8 cellular contexts compared by ENCODE assay signal in the genomic region with DNA sequence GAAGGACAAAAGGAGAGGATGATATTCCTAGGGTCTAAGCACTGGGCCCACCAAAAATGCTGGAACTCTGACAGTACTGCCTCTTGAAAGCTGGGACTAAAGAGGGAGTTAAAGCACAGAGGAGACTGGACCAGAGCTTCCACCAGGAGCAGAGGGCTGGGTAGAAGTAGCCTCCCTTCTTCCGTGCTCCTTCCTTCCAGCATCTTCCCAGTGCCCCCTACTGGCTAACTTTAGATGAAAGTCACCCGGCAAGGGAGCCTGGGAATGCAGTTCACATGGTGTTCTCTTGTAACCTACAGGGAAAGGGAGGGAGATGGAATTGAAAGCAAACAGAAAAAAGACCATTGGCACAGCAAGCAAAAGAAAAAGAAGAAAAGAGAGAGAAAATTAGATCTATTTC.
DNase-seq lines count a peak whose midpoint lies in the region; ATAC-seq and TF ChIP-seq lines count a peak whose summit lies in the region.

No MANE protein-coding gene starts in this region.

- intact Hi-C loops in left lung (cut with DNase I), result no loop called here

- H3K36me3 ChIP-seq in left lung, result no peaks in the 10 kb centered on the region

- H3K4me1 ChIP-seq in left lung, result peaks cover 0 to 5% of the 10 kb centered on the region in 2 donors

- no peaks in the 10 kb centered on the region for H3K27me3 ChIP-seq in left lung

- peak; percentile 3 to 56 for DNase-seq in NCI-H526 (lab: John Stamatoyannopoulos, UW)
- no peak for DNase-seq in NCI-H526 treated with DMSO at 0.1 percent for 48 hours (lab: John Stamatoyannopoulos, UW)
- DNase-seq in H4 (ENCODE audit: low spot score), result peak; percentile 86
- peak; percentile 20 for DNase-seq in NCI-H1105 (lab: John Stamatoyannopoulos, UW)
- DNase-seq in cardiac fibroblast (ENCODE audit: low read depth in 2 of 2), result peak; percentile 88 to 94
- peak in 1 of 2 donors; percentile 32 for DNase-seq in left lung
- DNase-seq in DMS114 treated with DMSO at 0.1 percent for 48 hours (lab: John Stamatoyannopoulos, UW; ENCODE audit: unreplicated experiment), result no peak

- no peak overlapping the region for H3K27ac ChIP-seq in left lung

- TF ChIP-seq CTCF in cardiac fibroblast (IDR thresholded peaks at IDR 0.05; ENCODE audit: low read depth, low read length) (peak; percentile 89), left lung (IDR thresholded peaks at IDR 0.05) (peak; percentile 37 to 65)

- H3K4me3 ChIP-seq in cardiac fibroblast (replicated peaks in 1 of 2; ENCODE audit: low read depth in 2 of 2, low read length in 2 of 2) (no peak overlapping the region), left lung (no peak overlapping the region)

- peak; percentile 86 for ATAC-seq in left lung
- no peak for ATAC-seq in GM18870 (IDR thresholded peaks at IDR 0.05; ENCODE audit: unreplicated experiment)

- no peaks in the 10 kb centered on the region for H3K9me3 ChIP-seq in left lung

Comparison
In these comparisons a context has a peak if more than half of its experiments do, and no peak if none do; other contexts are left out.
1. DNase-seq: peak in NCI-H526 (2 of 2), H4 (single experiment), NCI-H1105 (single experiment) and cardiac fibroblast (2 of 2); none in NCI-H526 treated with DMSO at 0.1 percent for 48 hours (single experiment) and DMS114 treated with DMSO at 0.1 percent for 48 hours (single experiment).